29 cellular contexts compared by ENCODE assay signal in genomic region chr3:24624938-24625681, GRCh38.
"Had no signal": no experiment of that assay in that cellular context is flagged by ENCODE, and none has a peak within 500 bp of the region (broad histone marks: within the 10 kb centered on the region; RNA-seq: fewer than 3 reads in every experiment).

No MANE protein-coding gene starts in this region.

- H3K4me3 ChIP-seq: ascending aorta, cardiac muscle cell, colonic mucosa, SJCRH30, SK-N-MC had no signal

- H3K36me3 ChIP-seq: ascending aorta, cardiac muscle cell, colonic mucosa, SJCRH30, WERI-Rb-1 had no signal

- H3K27me3 ChIP-seq: ascending aorta, cardiac muscle cell, SJCRH30 had no signal

- ATAC-seq: activated CD8-positive, alpha-beta T cell treated with anti-CD3 and anti-CD28 coated beads for 36 hours; Panc1 had no signal

- DNase-seq: activated CD4-positive, alpha-beta T cell treated with anti-CD3 and anti-CD28 coated beads, Interleukin-2, amount 10 ng/mL, durations not matched to agents 24 days and 14 days; activated CD4-positive, alpha-beta T cell treated with anti-CD3 and anti-CD28 coated beads, Interleukin-2, amount 50 U/mL, for 4 hours; activated CD8-positive, alpha-beta T cell treated with anti-CD3 and anti-CD28 coated beads for 36 hours; activated gamma-delta T cell; activated naive CD4-positive, alpha-beta T cell treated with Interleukin-2 at 50 U/mL for 16 hours; activated naive CD8-positive, alpha-beta T cell treated with anti-CD3 and anti-CD28 coated beads, Interleukin-2, amount 10 ng/mL, durations not matched to agents 7 days and 5 days; activated T-cell treated with anti-CD3 and anti-CD28 coated beads, Interleukin-2, amount 50 U/mL, for 24 hours; amygdala; colonic mucosa; NCI-H1092 treated with DMSO at 0.1 percent for 48 hours; NCI-H1417; NCI-H146; NCI-H187; NCI-H2029 treated with DMSO at 0.1 percent for 48 hours; NCI-H2107; NCI-H2171; NCI-H510A; NCI-H526; NCI-H748 treated with DMSO at 0.1 percent for 48 hours; NK-92 treated with Interleukin-12 subunit alpha and Interleukin-12 subunit beta, amount 100 ng/mL, for 24 hours; OCI-M1; SHP77; SJCRH30; T1000; WERI-Rb-1 had no signal

- H3K27ac ChIP-seq: ascending aorta, cardiac muscle cell, colonic mucosa, SJCRH30, SK-N-MC, WERI-Rb-1 had no signal

- H3K4me1 ChIP-seq: ascending aorta, colonic mucosa, SJCRH30 had no signal

- H3K9me3 ChIP-seq: ascending aorta, colonic mucosa, SJCRH30 had no signal
